In the genomic region with DNA sequence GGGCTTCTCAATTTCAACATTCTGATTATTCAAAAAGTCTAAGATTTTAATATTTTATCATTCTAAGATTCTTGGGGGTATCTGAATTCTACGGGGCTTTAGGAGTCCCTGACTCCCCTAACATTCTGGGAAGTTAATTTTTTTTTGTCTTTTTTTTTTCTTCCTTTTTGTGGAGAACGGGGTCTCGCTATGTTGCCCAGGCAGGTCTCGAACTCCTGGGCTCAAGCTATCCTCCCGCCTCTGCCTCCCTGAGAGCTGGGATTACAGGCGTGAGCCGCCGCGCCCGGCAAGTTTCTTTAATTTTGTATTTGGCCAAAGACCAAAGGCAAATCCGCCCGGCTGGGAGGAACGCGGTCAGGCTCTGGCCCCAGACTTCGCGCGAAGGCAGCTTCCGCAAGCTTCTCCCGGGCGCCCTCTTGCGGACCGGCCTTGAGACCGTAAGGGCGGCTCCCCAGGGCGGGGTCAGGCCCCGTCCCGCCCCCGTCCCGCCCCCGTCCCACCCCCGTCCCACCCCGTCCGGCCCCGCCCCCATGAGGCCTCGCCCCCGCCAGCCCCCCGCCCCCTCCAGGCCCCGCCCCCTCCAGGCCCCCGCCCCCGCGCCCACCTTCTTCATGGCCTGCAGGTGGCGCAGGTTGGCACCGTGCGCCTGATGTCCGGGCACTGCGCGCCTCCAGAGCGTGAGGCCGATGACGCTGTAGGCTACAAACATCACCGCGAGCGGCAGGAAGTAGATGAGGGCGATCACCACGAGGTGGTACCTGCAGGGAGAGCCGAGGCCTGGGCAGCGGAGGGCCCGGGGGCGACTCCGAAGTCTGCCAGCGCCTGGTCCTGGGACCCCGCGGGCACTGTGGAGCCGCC, we compare ENCODE assay signal across 1 cellular context.
TF ChIP-seq lines count a peak whose summit lies in the region.

No MANE protein-coding gene starts in this region.

TF ChIP-seq in HEK293, 187 proteins besides CTCF, POLR2A, EP300 and RAD21 (continued from another document and continues in another):
- TF ChIP-seq, protein P1, sequence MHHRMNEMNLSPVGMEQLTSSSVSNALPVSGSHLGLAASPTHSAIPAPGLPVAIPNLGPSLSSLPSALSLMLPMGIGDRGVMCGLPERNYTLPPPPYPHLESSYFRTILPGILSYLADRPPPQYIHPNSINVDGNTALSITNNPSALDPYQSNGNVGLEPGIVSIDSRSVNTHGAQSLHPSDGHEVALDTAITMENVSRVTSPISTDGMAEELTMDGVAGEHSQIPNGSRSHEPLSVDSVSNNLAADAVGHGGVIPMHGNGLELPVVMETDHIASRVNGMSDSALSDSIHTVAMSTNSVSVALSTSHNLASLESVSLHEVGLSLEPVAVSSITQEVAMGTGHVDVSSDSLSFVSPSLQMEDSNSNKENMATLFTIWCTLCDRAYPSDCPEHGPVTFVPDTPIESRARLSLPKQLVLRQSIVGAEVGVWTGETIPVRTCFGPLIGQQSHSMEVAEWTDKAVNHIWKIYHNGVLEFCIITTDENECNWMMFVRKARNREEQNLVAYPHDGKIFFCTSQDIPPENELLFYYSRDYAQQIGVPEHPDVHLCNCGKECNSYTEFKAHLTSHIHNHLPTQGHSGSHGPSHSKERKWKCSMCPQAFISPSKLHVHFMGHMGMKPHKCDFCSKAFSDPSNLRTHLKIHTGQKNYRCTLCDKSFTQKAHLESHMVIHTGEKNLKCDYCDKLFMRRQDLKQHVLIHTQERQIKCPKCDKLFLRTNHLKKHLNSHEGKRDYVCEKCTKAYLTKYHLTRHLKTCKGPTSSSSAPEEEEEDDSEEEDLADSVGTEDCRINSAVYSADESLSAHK (tag by site-specific recombination; IDR thresholded peaks at IDR 0.05): no peak
- no peak for TF ChIP-seq ZNF266 (tag by site-specific recombination; IDR thresholded peaks at IDR 0.05; ENCODE audit: low read depth)
- TF ChIP-seq, protein P2, sequence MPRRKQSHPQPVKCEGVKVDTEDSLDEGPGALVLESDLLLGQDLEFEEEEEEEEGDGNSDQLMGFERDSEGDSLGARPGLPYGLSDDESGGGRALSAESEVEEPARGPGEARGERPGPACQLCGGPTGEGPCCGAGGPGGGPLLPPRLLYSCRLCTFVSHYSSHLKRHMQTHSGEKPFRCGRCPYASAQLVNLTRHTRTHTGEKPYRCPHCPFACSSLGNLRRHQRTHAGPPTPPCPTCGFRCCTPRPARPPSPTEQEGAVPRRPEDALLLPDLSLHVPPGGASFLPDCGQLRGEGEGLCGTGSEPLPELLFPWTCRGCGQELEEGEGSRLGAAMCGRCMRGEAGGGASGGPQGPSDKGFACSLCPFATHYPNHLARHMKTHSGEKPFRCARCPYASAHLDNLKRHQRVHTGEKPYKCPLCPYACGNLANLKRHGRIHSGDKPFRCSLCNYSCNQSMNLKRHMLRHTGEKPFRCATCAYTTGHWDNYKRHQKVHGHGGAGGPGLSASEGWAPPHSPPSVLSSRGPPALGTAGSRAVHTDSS (tag by site-specific recombination; IDR thresholded peaks at IDR 0.05): no peak
- no peak for TF ChIP-seq ZNF37A (tag by site-specific recombination; IDR thresholded peaks at IDR 0.05)
- TF ChIP-seq, protein P3, sequence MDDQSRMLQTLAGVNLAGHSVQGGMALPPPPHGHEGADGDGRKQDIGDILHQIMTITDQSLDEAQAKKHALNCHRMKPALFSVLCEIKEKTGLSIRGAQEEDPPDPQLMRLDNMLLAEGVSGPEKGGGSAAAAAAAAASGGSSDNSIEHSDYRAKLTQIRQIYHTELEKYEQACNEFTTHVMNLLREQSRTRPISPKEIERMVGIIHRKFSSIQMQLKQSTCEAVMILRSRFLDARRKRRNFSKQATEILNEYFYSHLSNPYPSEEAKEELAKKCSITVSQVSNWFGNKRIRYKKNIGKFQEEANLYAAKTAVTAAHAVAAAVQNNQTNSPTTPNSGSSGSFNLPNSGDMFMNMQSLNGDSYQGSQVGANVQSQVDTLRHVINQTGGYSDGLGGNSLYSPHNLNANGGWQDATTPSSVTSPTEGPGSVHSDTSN (CRISPR knock-in tag; IDR thresholded peaks at IDR 0.05): peak; percentile 71; the same call in 1 of the 2 replicates
- TF ChIP-seq ZNF830 (tag by site-specific recombination; IDR thresholded peaks at IDR 0.05; ENCODE audit: low read depth): no peak
- TF ChIP-seq, protein P4, sequence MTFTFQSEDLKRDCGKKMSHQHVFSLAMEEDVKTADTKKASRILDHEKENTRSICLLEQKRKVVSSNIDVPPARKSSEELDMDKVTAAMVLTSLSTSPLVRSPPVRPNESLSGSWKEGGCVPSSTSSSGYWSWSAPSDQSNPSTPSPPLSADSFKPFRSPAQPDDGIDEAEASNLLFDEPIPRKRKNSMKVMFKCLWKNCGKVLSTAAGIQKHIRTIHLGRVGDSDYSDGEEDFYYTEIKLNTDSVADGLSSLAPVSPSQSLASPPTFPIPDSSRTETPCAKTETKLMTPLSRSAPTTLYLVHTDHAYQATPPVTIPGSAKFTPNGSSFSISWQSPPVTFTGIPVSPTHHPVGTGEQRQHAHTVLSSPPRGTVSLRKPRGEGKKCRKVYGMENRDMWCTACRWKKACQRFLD (tag by site-specific recombination; IDR thresholded peaks at IDR 0.05): no peak
- TF ChIP-seq ZNF248 (tag by site-specific recombination; IDR thresholded peaks at IDR 0.05): no peak
- peak; percentile 34; the same call in 1 of the 2 replicates for TF ChIP-seq KLF7 (tag by site-specific recombination; IDR thresholded peaks at IDR 0.05; ENCODE audit: borderline replicate concordance)
- no peak for TF ChIP-seq ZNF292 (tag by site-specific recombination; IDR thresholded peaks at IDR 0.05; ENCODE audit: borderline replicate concordance, low read depth)
- TF ChIP-seq, protein P5, sequence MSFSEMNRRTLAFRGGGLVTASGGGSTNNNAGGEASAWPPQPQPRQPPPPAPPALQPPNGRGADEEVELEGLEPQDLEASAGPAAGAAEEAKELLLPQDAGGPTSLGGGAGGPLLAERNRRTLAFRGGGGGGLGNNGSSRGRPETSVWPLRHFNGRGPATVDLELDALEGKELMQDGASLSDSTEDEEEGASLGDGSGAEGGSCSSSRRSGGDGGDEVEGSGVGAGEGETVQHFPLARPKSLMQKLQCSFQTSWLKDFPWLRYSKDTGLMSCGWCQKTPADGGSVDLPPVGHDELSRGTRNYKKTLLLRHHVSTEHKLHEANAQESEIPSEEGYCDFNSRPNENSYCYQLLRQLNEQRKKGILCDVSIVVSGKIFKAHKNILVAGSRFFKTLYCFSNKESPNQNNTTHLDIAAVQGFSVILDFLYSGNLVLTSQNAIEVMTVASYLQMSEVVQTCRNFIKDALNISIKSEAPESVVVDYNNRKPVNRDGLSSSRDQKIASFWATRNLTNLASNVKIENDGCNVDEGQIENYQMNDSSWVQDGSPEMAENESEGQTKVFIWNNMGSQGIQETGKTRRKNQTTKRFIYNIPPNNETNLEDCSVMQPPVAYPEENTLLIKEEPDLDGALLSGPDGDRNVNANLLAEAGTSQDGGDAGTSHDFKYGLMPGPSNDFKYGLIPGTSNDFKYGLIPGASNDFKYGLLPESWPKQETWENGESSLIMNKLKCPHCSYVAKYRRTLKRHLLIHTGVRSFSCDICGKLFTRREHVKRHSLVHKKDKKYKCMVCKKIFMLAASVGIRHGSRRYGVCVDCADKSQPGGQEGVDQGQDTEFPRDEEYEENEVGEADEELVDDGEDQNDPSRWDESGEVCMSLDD (tag by site-specific recombination; IDR thresholded peaks at IDR 0.05): no peak
- no peak for TF ChIP-seq ZNF404 (tag by site-specific recombination; IDR thresholded peaks at IDR 0.05)
- TF ChIP-seq, protein P6, sequence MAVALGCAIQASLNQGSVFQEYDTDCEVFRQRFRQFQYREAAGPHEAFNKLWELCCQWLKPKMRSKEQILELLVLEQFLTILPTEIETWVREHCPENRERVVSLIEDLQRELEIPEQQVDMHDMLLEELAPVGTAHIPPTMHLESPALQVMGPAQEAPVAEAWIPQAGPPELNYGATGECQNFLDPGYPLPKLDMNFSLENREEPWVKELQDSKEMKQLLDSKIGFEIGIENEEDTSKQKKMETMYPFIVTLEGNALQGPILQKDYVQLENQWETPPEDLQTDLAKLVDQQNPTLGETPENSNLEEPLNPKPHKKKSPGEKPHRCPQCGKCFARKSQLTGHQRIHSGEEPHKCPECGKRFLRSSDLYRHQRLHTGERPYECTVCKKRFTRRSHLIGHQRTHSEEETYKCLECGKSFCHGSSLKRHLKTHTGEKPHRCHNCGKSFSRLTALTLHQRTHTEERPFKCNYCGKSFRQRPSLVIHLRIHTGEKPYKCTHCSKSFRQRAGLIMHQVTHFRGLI (tag by site-specific recombination; IDR thresholded peaks at IDR 0.05): peak; percentile 69
- no peak for TF ChIP-seq GLI4 (tag by site-specific recombination; IDR thresholded peaks at IDR 0.05)
- TF ChIP-seq ZNF596 (tag by site-specific recombination; IDR thresholded peaks at IDR 0.05): no peak
- TF ChIP-seq YY2 (tag by site-specific recombination; IDR thresholded peaks at IDR 0.05): no peak
- peak; percentile 39 for TF ChIP-seq ZBTB17 (tag by site-specific recombination; IDR thresholded peaks at IDR 0.05)
- no peak for TF ChIP-seq ZNF214 (tag by site-specific recombination; IDR thresholded peaks at IDR 0.05; ENCODE audit: borderline replicate concordance)
- no peak for TF ChIP-seq ZBTB48 (tag by site-specific recombination; IDR thresholded peaks at IDR 0.05)
- no peak for TF ChIP-seq ZFP69B (tag by site-specific recombination; IDR thresholded peaks at IDR 0.05)
- no peak for TF ChIP-seq ZNF114 (tag by site-specific recombination; IDR thresholded peaks at IDR 0.05)
- TF ChIP-seq ZNF394 (tag by site-specific recombination; IDR thresholded peaks at IDR 0.05; ENCODE audit: borderline replicate concordance): 0 out of 2 replicates have a peak, but pooled peaks have one; percentile 17
- TF ChIP-seq, protein P7, sequence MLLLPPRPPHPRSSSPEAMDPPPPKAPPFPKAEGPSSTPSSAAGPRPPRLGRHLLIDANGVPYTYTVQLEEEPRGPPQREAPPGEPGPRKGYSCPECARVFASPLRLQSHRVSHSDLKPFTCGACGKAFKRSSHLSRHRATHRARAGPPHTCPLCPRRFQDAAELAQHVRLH (tag by site-specific recombination; IDR thresholded peaks at IDR 0.05): peak; percentile 90
- TF ChIP-seq ZIC2 (tag by site-specific recombination; IDR thresholded peaks at IDR 0.05): peak; percentile 85
- TF ChIP-seq, protein P8, sequence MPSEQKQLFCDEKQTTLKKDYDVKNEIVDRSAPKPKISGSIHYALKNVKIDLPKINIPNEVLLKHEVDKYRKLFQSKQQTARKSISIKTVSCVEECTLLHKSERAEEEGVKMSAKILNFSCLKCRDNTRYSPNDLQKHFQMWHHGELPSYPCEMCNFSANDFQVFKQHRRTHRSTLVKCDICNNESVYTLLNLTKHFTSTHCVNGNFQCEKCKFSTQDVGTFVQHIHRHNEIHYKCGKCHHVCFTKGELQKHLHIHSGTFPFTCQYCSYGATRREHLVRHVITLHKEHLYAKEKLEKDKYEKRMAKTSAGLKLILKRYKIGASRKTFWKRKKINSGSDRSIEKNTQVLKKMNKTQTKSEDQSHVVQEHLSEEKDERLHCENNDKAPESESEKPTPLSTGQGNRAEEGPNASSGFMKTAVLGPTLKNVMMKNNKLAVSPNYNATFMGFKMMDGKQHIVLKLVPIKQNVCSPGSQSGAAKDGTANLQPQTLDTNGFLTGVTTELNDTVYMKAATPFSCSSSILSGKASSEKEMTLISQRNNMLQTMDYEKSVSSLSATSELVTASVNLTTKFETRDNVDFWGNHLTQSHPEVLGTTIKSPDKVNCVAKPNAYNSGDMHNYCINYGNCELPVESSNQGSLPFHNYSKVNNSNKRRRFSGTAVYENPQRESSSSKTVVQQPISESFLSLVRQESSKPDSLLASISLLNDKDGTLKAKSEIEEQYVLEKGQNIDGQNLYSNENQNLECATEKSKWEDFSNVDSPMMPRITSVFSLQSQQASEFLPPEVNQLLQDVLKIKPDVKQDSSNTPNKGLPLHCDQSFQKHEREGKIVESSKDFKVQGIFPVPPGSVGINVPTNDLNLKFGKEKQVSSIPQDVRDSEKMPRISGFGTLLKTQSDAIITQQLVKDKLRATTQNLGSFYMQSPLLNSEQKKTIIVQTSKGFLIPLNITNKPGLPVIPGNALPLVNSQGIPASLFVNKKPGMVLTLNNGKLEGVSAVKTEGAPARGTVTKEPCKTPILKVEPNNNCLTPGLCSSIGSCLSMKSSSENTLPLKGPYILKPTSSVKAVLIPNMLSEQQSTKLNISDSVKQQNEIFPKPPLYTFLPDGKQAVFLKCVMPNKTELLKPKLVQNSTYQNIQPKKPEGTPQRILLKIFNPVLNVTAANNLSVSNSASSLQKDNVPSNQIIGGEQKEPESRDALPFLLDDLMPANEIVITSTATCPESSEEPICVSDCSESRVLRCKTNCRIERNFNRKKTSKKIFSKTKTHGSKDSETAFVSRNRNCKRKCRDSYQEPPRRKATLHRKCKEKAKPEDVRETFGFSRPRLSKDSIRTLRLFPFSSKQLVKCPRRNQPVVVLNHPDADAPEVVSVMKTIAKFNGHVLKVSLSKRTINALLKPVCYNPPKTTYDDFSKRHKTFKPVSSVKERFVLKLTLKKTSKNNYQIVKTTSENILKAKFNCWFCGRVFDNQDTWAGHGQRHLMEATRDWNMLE (tag by site-specific recombination; conservative IDR thresholded peaks at IDR 0.05; ENCODE audit: low read depth): no peak
- TF ChIP-seq ZSCAN30 (tag by site-specific recombination; IDR thresholded peaks at IDR 0.05): peak; percentile 58
- peak; percentile 33; the same call in 1 of the 2 replicates for TF ChIP-seq GLIS2 (tag by site-specific recombination; IDR thresholded peaks at IDR 0.05)
- peak; percentile 52 for TF ChIP-seq GLIS1 (tag by site-specific recombination; IDR thresholded peaks at IDR 0.05)
- TF ChIP-seq, protein P9, sequence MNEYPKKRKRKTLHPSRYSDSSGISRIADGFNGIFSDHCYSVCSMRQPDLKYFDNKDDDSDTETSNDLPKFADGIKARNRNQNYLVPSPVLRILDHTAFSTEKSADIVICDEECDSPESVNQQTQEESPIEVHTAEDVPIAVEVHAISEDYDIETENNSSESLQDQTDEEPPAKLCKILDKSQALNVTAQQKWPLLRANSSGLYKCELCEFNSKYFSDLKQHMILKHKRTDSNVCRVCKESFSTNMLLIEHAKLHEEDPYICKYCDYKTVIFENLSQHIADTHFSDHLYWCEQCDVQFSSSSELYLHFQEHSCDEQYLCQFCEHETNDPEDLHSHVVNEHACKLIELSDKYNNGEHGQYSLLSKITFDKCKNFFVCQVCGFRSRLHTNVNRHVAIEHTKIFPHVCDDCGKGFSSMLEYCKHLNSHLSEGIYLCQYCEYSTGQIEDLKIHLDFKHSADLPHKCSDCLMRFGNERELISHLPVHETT (tag by site-specific recombination; IDR thresholded peaks at IDR 0.05): no peak
- no peak for TF ChIP-seq ZNF133 (tag by site-specific recombination; IDR thresholded peaks at IDR 0.05)
- no peak for TF ChIP-seq ZNF792 (tag by site-specific recombination; IDR thresholded peaks at IDR 0.05)
- TF ChIP-seq ZNF366 (tag by site-specific recombination; conservative IDR thresholded peaks at IDR 0.05): no peak
- TF ChIP-seq ZNF558 (tag by site-specific recombination; IDR thresholded peaks at IDR 0.05): no peak
- TF ChIP-seq ZNF843 (tag by site-specific recombination; IDR thresholded peaks at IDR 0.05): no peak; the same call in 1 of the 2 replicates
- TF ChIP-seq, protein P10, sequence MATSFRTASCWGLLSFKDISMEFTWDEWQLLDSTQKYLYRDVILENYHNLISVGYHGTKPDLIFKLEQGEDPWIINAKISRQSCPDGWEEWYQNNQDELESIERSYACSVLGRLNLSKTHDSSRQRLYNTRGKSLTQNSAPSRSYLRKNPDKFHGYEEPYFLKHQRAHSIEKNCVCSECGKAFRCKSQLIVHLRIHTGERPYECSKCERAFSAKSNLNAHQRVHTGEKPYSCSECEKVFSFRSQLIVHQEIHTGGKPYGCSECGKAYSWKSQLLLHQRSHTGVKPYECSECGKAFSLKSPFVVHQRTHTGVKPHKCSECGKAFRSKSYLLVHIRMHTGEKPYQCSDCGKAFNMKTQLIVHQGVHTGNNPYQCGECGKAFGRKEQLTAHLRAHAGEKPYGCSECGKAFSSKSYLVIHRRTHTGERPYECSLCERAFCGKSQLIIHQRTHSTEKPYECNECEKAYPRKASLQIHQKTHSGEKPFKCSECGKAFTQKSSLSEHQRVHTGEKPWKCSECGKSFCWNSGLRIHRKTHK (tag by site-specific recombination; IDR thresholded peaks at IDR 0.05): no peak
- no peak for TF ChIP-seq BCL11B (tag by site-specific recombination; IDR thresholded peaks at IDR 0.05; ENCODE audit: low read depth)
